In the genomic region with DNA sequence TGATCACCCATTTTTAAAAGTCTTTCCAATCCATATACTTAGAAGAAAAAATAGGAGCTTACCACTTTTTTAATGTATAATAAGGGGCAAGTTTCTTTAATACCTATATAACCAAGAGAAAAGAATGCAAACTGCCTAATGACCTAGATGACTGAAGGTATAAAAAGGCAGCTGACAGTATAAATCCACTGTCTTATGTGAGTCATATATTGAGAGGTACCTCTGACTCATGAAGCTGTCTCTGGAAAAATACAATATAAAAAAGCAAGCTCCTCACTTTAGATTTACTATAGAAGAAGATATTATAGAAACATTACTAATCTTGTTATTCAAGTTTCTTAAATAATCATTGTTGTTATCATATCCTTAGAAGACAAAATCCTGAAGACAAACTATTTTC, we compare ENCODE assay signal across 16 cellular contexts.
DNase-seq lines count a peak whose midpoint lies in the region; ATAC-seq and TF ChIP-seq lines count a peak whose summit lies in the region.
"Had no signal": no experiment of that assay in that cellular context is flagged by ENCODE, and none has a peak within 500 bp of the region (broad histone marks: within the 10 kb centered on the region; RNA-seq: fewer than 3 reads in every experiment).

No MANE protein-coding gene starts in this region.

- H3K27me3 Mint-ChIP-seq in activated T-cell treated with anti-CD3 and anti-CD28 coated beads, Interleukin-2, amount 50 U/mL, for 4 hours (ENCODE audit: low read depth): no peaks in the 10 kb centered on the region
- no peaks in the 10 kb centered on the region for H3K27me3 Mint-ChIP-seq in stimulated activated naive CD8-positive, alpha-beta T cell treated with anti-CD3 and anti-CD28 coated beads, Interleukin-15, Interleukin-2, amounts not matched to agents 100 ng/mL and 50 ng/mL, for 24 hours
- H3K27me3 Mint-ChIP-seq in activated CD4-positive, alpha-beta memory T cell treated with anti-CD3 and anti-CD28 coated beads for 36 hours: no peaks in the 10 kb centered on the region

- POLR2A ChIA-PET in activated CD4-positive, alpha-beta memory T cell treated with anti-CD3 and anti-CD28 coated beads for 36 hours (lab: Charles Lee): interaction anchor here (1.2 kb wide), 1 partner anchor 50 kb away, joined by 5 read pairs; no protein-coding TSS in a partner anchor

- H3K27ac ChIP-seq in coronary artery: no peak overlapping the region
- H3K27ac ChIP-seq: KMS-11 had no signal

- peak overlapping the region; percentile 33 for H3K4me3 Mint-ChIP-seq in activated T-cell treated with anti-CD3 and anti-CD28 coated beads, Interleukin-2, amount 50 U/mL, for 4 hours
- peak overlapping the region; percentile 66 for H3K4me3 Mint-ChIP-seq in stimulated activated naive CD8-positive, alpha-beta T cell treated with anti-CD3 and anti-CD28 coated beads, Interleukin-15, Interleukin-2, amounts not matched to agents 100 ng/mL and 50 ng/mL, for 24 hours
- H3K4me3 Mint-ChIP-seq in activated CD4-positive, alpha-beta memory T cell treated with anti-CD3 and anti-CD28 coated beads for 36 hours: no peak overlapping the region

- H3K9me3 Mint-ChIP-seq in activated T-cell treated with anti-CD3 and anti-CD28 coated beads, Interleukin-2, amount 50 U/mL, for 4 hours: peaks cover 21% of the 10 kb centered on the region
- H3K9me3 Mint-ChIP-seq in stimulated activated naive CD8-positive, alpha-beta T cell treated with anti-CD3 and anti-CD28 coated beads, Interleukin-15, Interleukin-2, amounts not matched to agents 100 ng/mL and 50 ng/mL, for 24 hours: peaks cover 27% of the 10 kb centered on the region
- H3K9me3 Mint-ChIP-seq in activated CD4-positive, alpha-beta memory T cell treated with anti-CD3 and anti-CD28 coated beads for 36 hours: peaks cover 16% of the 10 kb centered on the region

- intact Hi-C loops in activated CD4-positive, alpha-beta memory T cell treated with anti-CD3 and anti-CD28 coated beads for 36 hours (cut with micrococcal nuclease): loop anchor here (1.0 to 5.0 kb wide), 6 partner anchors 16 to 763 kb away; a partner anchor contains a TSS

- H3K4me3 ChIP-seq in fibroblast of mammary gland (ENCODE audit: control insufficient read depth, low read depth, low read length) (no peak overlapping the region), coronary artery (no peak overlapping the region)
- H3K4me3 ChIP-seq: smooth muscle cell had no signal

- CTCF ChIA-PET in activated CD4-positive, alpha-beta memory T cell treated with anti-CD3 and anti-CD28 coated beads for 36 hours (lab: Charles Lee): interaction anchor here (1.3 to 1.5 kb wide), 2 partner anchors 39 to 144 kb away, joined by 4 to 6 read pairs; a partner anchor contains a TSS

- peak overlapping the region; percentile 93 for H3K27ac Mint-ChIP-seq in stimulated activated naive CD8-positive, alpha-beta T cell treated with anti-CD3 and anti-CD28 coated beads, Interleukin-15, Interleukin-2, amounts not matched to agents 100 ng/mL and 50 ng/mL, for 24 hours
- H3K27ac Mint-ChIP-seq in activated CD4-positive, alpha-beta memory T cell treated with anti-CD3 and anti-CD28 coated beads for 36 hours: no peak overlapping the region

- H3K36me3 Mint-ChIP-seq in activated T-cell treated with anti-CD3 and anti-CD28 coated beads, Interleukin-2, amount 50 U/mL, for 4 hours (ENCODE audit: insufficient read depth): peaks cover 12% of the 10 kb centered on the region
- H3K36me3 Mint-ChIP-seq in stimulated activated naive CD8-positive, alpha-beta T cell treated with anti-CD3 and anti-CD28 coated beads, Interleukin-15, Interleukin-2, amounts not matched to agents 100 ng/mL and 50 ng/mL, for 24 hours (ENCODE audit: low read depth): peaks cover 28% of the 10 kb centered on the region
- peaks cover 17% of the 10 kb centered on the region for H3K36me3 Mint-ChIP-seq in activated CD4-positive, alpha-beta memory T cell treated with anti-CD3 and anti-CD28 coated beads for 36 hours

- peak; percentile 80 to 83 for ATAC-seq in activated T-cell treated with anti-CD3 and anti-CD28 coated beads, Interleukin-2, amount 50 U/mL, for 4 hours

- TF ChIP-seq CTCF in fibroblast of mammary gland (conservative IDR thresholded peaks at IDR 0.05; ENCODE audit: control insufficient read depth, insufficient read depth, low read depth, low read length) (no peak), coronary artery (IDR thresholded peaks at IDR 0.05) (no peak)

- no peak for DNase-seq in activated T-cell treated with anti-CD3 and anti-CD28 coated beads, Interleukin-2, amount 50 U/mL, for 4 hours
- no peak for DNase-seq in activated T-cell treated with anti-CD3 and anti-CD28 coated beads, Interleukin-2, amount 50 U/mL, for 1 hour
- peak; percentile 11 for DNase-seq in SW480 (ENCODE audit: low spot score)
- peak; percentile 30 for DNase-seq in fibroblast of mammary gland (ENCODE audit: low read depth)
- DNase-seq in activated CD4-positive, alpha-beta memory T cell treated with anti-CD3 and anti-CD28 coated beads for 36 hours: no peak
- DNase-seq in coronary artery (ENCODE audit: low spot score): no peak
- DNase-seq in midbrain (lab: John Stamatoyannopoulos, UW): no peak
- DNase-seq: foreskin melanocyte, GOT3, NCI-H187, NCI-H774, SIG-M5, substantia nigra had no signal

- peaks cover 37% of the 10 kb centered on the region for H3K4me1 Mint-ChIP-seq in activated T-cell treated with anti-CD3 and anti-CD28 coated beads, Interleukin-2, amount 50 U/mL, for 4 hours (ENCODE audit: low read depth)
- peaks cover 55% of the 10 kb centered on the region for H3K4me1 Mint-ChIP-seq in stimulated activated naive CD8-positive, alpha-beta T cell treated with anti-CD3 and anti-CD28 coated beads, Interleukin-15, Interleukin-2, amounts not matched to agents 100 ng/mL and 50 ng/mL, for 24 hours (ENCODE audit: low read depth)
- peaks cover 19% of the 10 kb centered on the region for H3K4me1 Mint-ChIP-seq in activated CD4-positive, alpha-beta memory T cell treated with anti-CD3 and anti-CD28 coated beads for 36 hours (ENCODE audit: low read depth)

Comparison
In these comparisons a context has a peak if more than half of its experiments do, and no peak if none do; other contexts are left out.
1. DNase-seq: peak in SW480 (single experiment) and fibroblast of mammary gland (single experiment); none in activated T-cell treated with anti-CD3 and anti-CD28 coated beads, Interleukin-2, amount 50 U/mL, for 4 hours (single experiment), activated T-cell treated with anti-CD3 and anti-CD28 coated beads, Interleukin-2, amount 50 U/mL, for 1 hour (single experiment), activated CD4-positive, alpha-beta memory T cell treated with anti-CD3 and anti-CD28 coated beads for 36 hours (single experiment), coronary artery (single experiment) and midbrain (single experiment).